Comparison of ENCODE assay signal across 1 cellular context in genomic region chr4:15963568-15963967, GRCh38.
TF ChIP-seq lines count a peak whose summit lies in the region.

No MANE protein-coding gene starts in this region.

TF ChIP-seq in WTC11, 78 proteins besides CTCF, POLR2A, EP300 and RAD21 (continued from another document):
- no peak for TF ChIP-seq STAT6 (CRISPR knock-in tag; conservative IDR thresholded peaks at IDR 0.05; ENCODE audit: low read depth)
- no peak for TF ChIP-seq ESRRA (CRISPR knock-in tag; IDR thresholded peaks at IDR 0.05; ENCODE audit: borderline replicate concordance)
- TF ChIP-seq JUN (CRISPR knock-in tag; IDR thresholded peaks at IDR 0.05), result no peak
- no peak for TF ChIP-seq ZNF416 (CRISPR knock-in tag; IDR thresholded peaks at IDR 0.05)
- no peak for TF ChIP-seq USF2 (CRISPR knock-in tag; IDR thresholded peaks at IDR 0.05)
- no peak for TF ChIP-seq NR1H2 (CRISPR knock-in tag; IDR thresholded peaks at IDR 0.05)
- no peak for TF ChIP-seq ETV6 (CRISPR knock-in tag; IDR thresholded peaks at IDR 0.05)
- no peak for TF ChIP-seq ZNF263 (CRISPR knock-in tag; IDR thresholded peaks at IDR 0.05; ENCODE audit: low read depth)
